19 cellular contexts compared by ENCODE assay signal in the genomic region with DNA sequence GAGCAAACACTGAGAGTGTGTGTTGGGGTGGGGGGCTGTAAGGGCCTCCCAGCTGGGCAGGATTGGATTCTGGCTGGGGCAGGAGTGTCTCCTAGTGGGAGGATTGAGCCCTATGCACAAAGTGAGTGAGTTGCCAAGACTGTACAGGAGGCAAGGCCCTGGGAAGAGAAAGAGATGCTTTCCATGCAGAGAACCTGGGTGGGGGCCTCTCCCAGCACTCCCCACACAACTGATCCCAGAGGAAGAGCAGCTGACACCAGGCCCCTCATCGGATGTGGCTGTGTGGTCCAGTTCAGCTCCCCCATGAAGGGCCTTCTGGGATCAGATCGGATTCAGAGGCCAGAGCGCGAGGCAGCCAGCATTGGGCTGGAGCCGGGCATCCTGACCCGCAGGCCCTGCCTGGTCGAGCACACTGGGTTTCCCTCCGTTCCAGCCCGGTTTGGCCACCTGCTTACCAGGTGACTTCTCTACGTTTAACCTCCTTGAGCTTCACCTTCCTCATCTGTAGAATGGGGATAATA. TPM values are rescaled to one million over a fixed set of nuclear protein-coding genes. Genes with fewer than 3 reads are reported as not detected.
"Had no signal": no experiment of that assay in that cellular context is flagged by ENCODE, and none has a peak within 500 bp of the region (broad histone marks: within the 10 kb centered on the region; RNA-seq: fewer than 3 reads in every experiment).

No MANE protein-coding gene starts in this region.

- H3K4me1 ChIP-seq: foreskin keratinocyte, pancreas, transverse colon had no signal

- H3K36me3 ChIP-seq: pancreas, transverse colon had no signal

- H3K4me1 Mint-ChIP-seq: activated B cell treated with CpG ODN at 0.5 μM for 24 hours; activated CD4-positive, alpha-beta memory T cell treated with anti-CD3 and anti-CD28 coated beads, Interleukin-2, amount 10 ng/mL, durations not matched to agents 7 days and 5 days had no signal

- H3K27ac Mint-ChIP-seq: activated B cell treated with CpG ODN at 0.5 μM for 24 hours; activated CD4-positive, alpha-beta memory T cell treated with anti-CD3 and anti-CD28 coated beads, Interleukin-2, amount 10 ng/mL, durations not matched to agents 7 days and 5 days; activated naive CD8-positive, alpha-beta T cell; activated T-cell treated with anti-CD3 and anti-CD28 coated beads, Interleukin-2, amount 50 U/mL, for 72 hours; effector memory CD8-positive, alpha-beta T cell had no signal

- H3K9me3 ChIP-seq: pancreas, transverse colon had no signal

- H3K27me3 Mint-ChIP-seq: activated naive CD8-positive, alpha-beta T cell had no signal

- ATAC-seq: activated T-cell treated with anti-CD3 and anti-CD28 coated beads, Interleukin-2, amount 50 U/mL, for 72 hours; effector memory CD8-positive, alpha-beta T cell; foreskin keratinocyte; left ventricle myocardium superior; pancreas had no signal

- H3K4me3 ChIP-seq: pancreas, SK-N-MC, transverse colon had no signal

- H3K27ac ChIP-seq: foreskin keratinocyte, pancreas, SK-N-MC, transverse colon had no signal

- H3K4me3 Mint-ChIP-seq: activated B cell treated with CpG ODN at 0.5 μM for 24 hours; activated CD4-positive, alpha-beta memory T cell treated with anti-CD3 and anti-CD28 coated beads, Interleukin-2, amount 10 ng/mL, durations not matched to agents 7 days and 5 days; activated naive CD8-positive, alpha-beta T cell; activated T-cell treated with anti-CD3 and anti-CD28 coated beads, Interleukin-2, amount 50 U/mL, for 72 hours; effector memory CD8-positive, alpha-beta T cell had no signal

- DNase-seq: activated B cell treated with CpG ODN at 0.5 μM for 24 hours; activated CD4-positive, alpha-beta memory T cell treated with anti-CD3 and anti-CD28 coated beads, Interleukin-2, amount 10 ng/mL, durations not matched to agents 7 days and 5 days; activated CD4-positive, alpha-beta T cell treated with anti-CD3 and anti-CD28 coated beads for 4 hours; activated gamma-delta T cell treated with Interleukin-2 at 50 U/mL for 16 hours; activated T-cell treated with anti-CD3 and anti-CD28 coated beads, Interleukin-2, amount 50 U/mL, for 72 hours; dermis blood vessel endothelial cell; effector memory CD8-positive, alpha-beta T cell; foreskin keratinocyte; glutamatergic neuron; hippocampal formation; left ventricle myocardium superior; stimulated activated CD4-positive, alpha-beta T cell treated with anti-CD3 and anti-CD28 coated beads, Interleukin-12 subunit alpha, Interleukin-12 subunit beta, amount 100 ng/mL, for 4 hours; stimulated activated CD4-positive, alpha-beta T cell treated with anti-CD3 and anti-CD28 coated beads, Interleukin-1b, Interleukin-23, amount 100 ng/mL, for 48 hours; stimulated activated naive CD4-positive, alpha-beta T cell; transverse colon had no signal

- H3K9me3 Mint-ChIP-seq: activated B cell treated with CpG ODN at 0.5 μM for 24 hours; activated CD4-positive, alpha-beta memory T cell treated with anti-CD3 and anti-CD28 coated beads, Interleukin-2, amount 10 ng/mL, durations not matched to agents 7 days and 5 days; effector memory CD8-positive, alpha-beta T cell had no signal

- H3K27me3 ChIP-seq: foreskin keratinocyte, pancreas had no signal

- H3K36me3 Mint-ChIP-seq: activated naive CD8-positive, alpha-beta T cell had no signal

RNA-seq across cellular contexts. Expression of a gene that starts 56.0 kb away (rescaled TPM):
- total RNA-seq: activated B cell treated with CpG ODN at 0.5 μM for 24 hours; activated CD4-positive, alpha-beta memory T cell treated with anti-CD3 and anti-CD28 coated beads, Interleukin-2, amount 10 ng/mL, durations not matched to agents 7 days and 5 days; activated T-cell treated with anti-CD3 and anti-CD28 coated beads, Interleukin-2, amount 50 U/mL, for 72 hours; mononuclear cell had no signal
